Comparison of ENCODE assay signal across 21 cellular contexts in the genomic region with DNA sequence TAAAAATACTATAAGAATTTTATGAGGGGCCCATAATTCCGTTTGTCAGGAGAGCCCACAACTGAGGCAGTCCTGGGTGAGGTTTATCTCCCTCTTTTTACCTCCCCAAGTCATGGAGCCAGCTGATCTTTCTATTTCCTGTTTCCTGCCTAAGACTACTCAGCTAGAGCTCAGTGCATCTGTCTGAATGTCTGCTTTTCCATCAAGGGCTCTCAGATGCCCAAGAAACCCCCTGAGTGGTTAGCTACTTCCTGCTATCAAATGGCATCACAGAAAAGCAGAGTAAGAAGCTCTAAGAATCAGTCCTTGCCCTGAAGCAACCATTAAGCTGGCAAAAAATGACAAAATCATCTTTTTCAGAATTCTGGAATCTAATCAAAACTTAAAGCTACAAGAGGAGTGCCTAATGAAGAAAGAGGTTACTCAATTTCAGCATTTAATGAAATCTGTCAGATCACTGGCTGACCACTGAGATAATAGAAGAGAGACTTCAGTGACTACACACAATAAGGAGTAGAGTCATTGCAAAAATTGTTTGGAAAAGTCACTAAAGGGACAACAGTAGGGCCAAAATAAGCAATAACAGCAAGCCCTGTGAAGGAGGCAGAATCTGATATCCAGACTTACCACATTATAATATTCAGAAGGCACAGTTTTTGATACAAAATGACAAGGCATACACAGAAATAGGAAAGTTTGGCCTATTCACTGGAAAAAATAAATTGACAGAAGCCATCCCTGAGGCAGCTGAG.
DNase-seq lines count a peak whose midpoint lies in the region; ATAC-seq, FAIRE-seq and TF ChIP-seq lines count a peak whose summit lies in the region.
"Had no signal": no experiment of that assay in that cellular context is flagged by ENCODE, and none has a peak within 500 bp of the region (broad histone marks: within the 10 kb centered on the region; RNA-seq: fewer than 3 reads in every experiment).

No MANE protein-coding gene starts in this region.

- H3K4me3 Mint-ChIP-seq in stimulated activated naive CD8-positive, alpha-beta T cell treated with anti-CD3 and anti-CD28 coated beads, Interleukin-15, amount 100 ng/mL, for 72 hours: no peak overlapping the region
- H3K4me3 Mint-ChIP-seq: H9 had no signal

- no TSS peak for BruUV-seq in K562 (replicated peaks; lab: Mats Ljungman, UMichigan)

- no peak overlapping the region for H3K9ac ChIP-seq in MM.1S (ENCODE audit: low read length)
- H3K9ac ChIP-seq in K562 (ENCODE audit: insufficient read depth in 1 of 2, low read depth in 2 of 2, low read length in 2 of 2): no peak overlapping the region
- H3K9ac ChIP-seq: SK-N-SH had no signal

- H2AFZ ChIP-seq in MM.1S (ENCODE audit: low read length) (peak overlapping the region; percentile 22; the same call in 1 of the 2 replicates), K562 (ENCODE audit: low read depth, low read length) (no peak overlapping the region)

- H3K27ac ChIP-seq in MM.1S (ENCODE audit: low read length) (peak overlapping the region; percentile 30; the same call in 1 of the 2 replicates), K562 (ENCODE audit: extremely low read depth, low read depth, low read length) (no peak overlapping the region)
- H3K27ac ChIP-seq: Peyer's patch had no signal

- H3K27me3 ChIP-seq in MM.1S (replicated peaks; ENCODE audit: insufficient read depth, low read length): no peaks in the 10 kb centered on the region
- no peaks in the 10 kb centered on the region for H3K27me3 ChIP-seq in K562 (ENCODE audit: control insufficient read depth in 2 of 2, insufficient read depth in 2 of 2, low read length in 2 of 2)
- H3K27me3 ChIP-seq: MG63, Peyer's patch had no signal

- peaks cover 35 to 37% of the 10 kb centered on the region in 2 donors for H3K9me3 Mint-ChIP-seq in stimulated activated naive CD8-positive, alpha-beta T cell treated with anti-CD3 and anti-CD28 coated beads, Interleukin-15, amount 100 ng/mL, for 72 hours

- TF ChIP-seq EP300 in K562 (IDR thresholded peaks at IDR 0.05; ENCODE audit: low read length): no peak

- H3K4me3 ChIP-seq in MM.1S (ENCODE audit: low read length) (no peak overlapping the region), K562 (no peak overlapping the region)
- H3K4me3 ChIP-seq: MG63, Peyer's patch had no signal

- H3K9me3 ChIP-seq in MM.1S (replicated peaks; ENCODE audit: insufficient read depth, low read length) (no peaks in the 10 kb centered on the region), K562 (replicated peaks; ENCODE audit: control insufficient read depth, insufficient read depth, low read depth, low read length) (no peaks in the 10 kb centered on the region)
- H3K9me3 ChIP-seq: Peyer's patch had no signal

- DNase-seq in stimulated activated naive CD8-positive, alpha-beta T cell treated with anti-CD3 and anti-CD28 coated beads, Interleukin-15, amount 100 ng/mL, for 72 hours: peak in 1 of 2 donors; percentile 11
- no peak for DNase-seq in stimulated activated naive CD8-positive, alpha-beta T cell treated with anti-CD3 and anti-CD28 coated beads, Interleukin-15, Interleukin-2, amounts not matched to agents 100 U/mL and 50 U/mL, for 24 hours
- DNase-seq in MM.1S (peak; percentile 60), K562 (ENCODE audit: extremely low read depth in 1 of 4, low spot score in 3 of 4) (no peak), DMS79 (lab: John Stamatoyannopoulos, UW) (no peak), frontal cortex (ENCODE audit: low spot score in 2 of 2) (no peak), NCI-H345 treated with DMSO at 0.1 percent for 48 hours (lab: John Stamatoyannopoulos, UW; ENCODE audit: unreplicated experiment) (no peak), DMS79 treated with DMSO at 0.1 percent for 48 hours (lab: John Stamatoyannopoulos, UW) (no peak)
- DNase-seq: AML-193; CD4-positive, alpha-beta memory T cell; H9; MG63; NCI-H1105; NCI-H1694 treated with DMSO at 0.1 percent for 48 hours; NCI-H2171; NCI-H510A; NCI-H82; Peyer's patch; Right ventricle myocardium superior; SK-N-SH had no signal

- 0% methylated on average over 1 of the region's 1 CpG for WGBS in K562 (ENCODE audit: insufficient coverage, low coverage, missing lambda C conversion rate)

- POLR2A ChIA-PET in K562 (lab: Yijun Ruan, JAX): interaction anchor here (0.6 to 1.1 kb wide), 3 partner anchors 12 to 680 kb away, joined by 3 to 4 read pairs (median 4); no protein-coding TSS in a partner anchor

- H3K27me3 Mint-ChIP-seq in stimulated activated naive CD8-positive, alpha-beta T cell treated with anti-CD3 and anti-CD28 coated beads, Interleukin-15, amount 100 ng/mL, for 72 hours: no peaks in the 10 kb centered on the region
- H3K27me3 Mint-ChIP-seq: CD4-positive, alpha-beta memory T cell had no signal

- in situ Hi-C loops in K562 (cut with MboI): no loop called here

- TF ChIP-seq POLR2A in K562 (conservative IDR thresholded peaks at IDR 0.05): no peak

- H3K27ac Mint-ChIP-seq in stimulated activated naive CD8-positive, alpha-beta T cell treated with anti-CD3 and anti-CD28 coated beads, Interleukin-15, amount 100 ng/mL, for 72 hours: peak overlapping the region in 1 of 2 donors; percentile 20
- H3K27ac Mint-ChIP-seq: CD4-positive, alpha-beta memory T cell; H9 had no signal

- no peaks in the 10 kb centered on the region for H3K9me1 ChIP-seq in K562 (ENCODE audit: control insufficient read depth, insufficient read depth, low read length)

- TF ChIP-seq RAD21 in K562 (CRISPR knock-in tag; conservative IDR thresholded peaks at IDR 0.05 in 1 of 2, IDR thresholded peaks at IDR 0.05 in 1 of 2): no peak

- no peaks in the 10 kb centered on the region; the same call in 1 of the 2 replicates for H3F3A ChIP-seq in MM.1S (ENCODE audit: insufficient read depth, low read length)

- CTCF ChIA-PET in K562 (lab: Yijun Ruan, JAX; ENCODE audit: low intra/inter-chr PET ratio): interaction anchor here (0.5 kb wide), 1 partner anchor 453 kb away, joined by 5 read pairs; no protein-coding TSS in a partner anchor

- H3K9me2 ChIP-seq in MM.1S (replicated peaks; ENCODE audit: insufficient read depth, low read length): no peaks in the 10 kb centered on the region
- H3K9me2 ChIP-seq: SK-N-SH had no signal

- no peaks in the 10 kb centered on the region for H4K20me1 ChIP-seq in MM.1S (ENCODE audit: insufficient read depth, low read length)
- no peaks in the 10 kb centered on the region for H4K20me1 ChIP-seq in K562 (replicated peaks; ENCODE audit: control insufficient read depth, insufficient read depth, low read length)

- H3K79me2 ChIP-seq in MM.1S (ENCODE audit: low read length): no peaks in the 10 kb centered on the region
- H3K79me2 ChIP-seq in K562 (ENCODE audit: control insufficient read depth, insufficient read depth, low read length): no peaks in the 10 kb centered on the region

- H3K4me1 Mint-ChIP-seq in stimulated activated naive CD8-positive, alpha-beta T cell treated with anti-CD3 and anti-CD28 coated beads, Interleukin-15, amount 100 ng/mL, for 72 hours: peaks cover 9% of the 10 kb centered on the region
- H3K4me1 Mint-ChIP-seq: CD4-positive, alpha-beta memory T cell had no signal

- H3K4me1 ChIP-seq in MM.1S (ENCODE audit: low read length): peaks cover 14% of the 10 kb centered on the region
- no peaks in the 10 kb centered on the region for H3K4me1 ChIP-seq in K562 (replicated peaks in 1 of 2; ENCODE audit: control insufficient read depth in 2 of 2, insufficient read depth in 2 of 2, low read length in 2 of 2)
- H3K4me1 ChIP-seq: Peyer's patch had no signal

- H3K4me2 ChIP-seq in MM.1S (ENCODE audit: low read depth, low read length) (peak overlapping the region; percentile 19; the same call in 1 of the 2 replicates), K562 (ENCODE audit: insufficient read depth, low read length) (no peak overlapping the region)
- H3K4me2 ChIP-seq: SK-N-SH had no signal

- intact Hi-C loops in K562 (cut with micrococcal nuclease): no loop called here

- H3K36me3 ChIP-seq in MM.1S (replicated peaks; ENCODE audit: insufficient read depth, low read length): no peaks in the 10 kb centered on the region
- H3K36me3 ChIP-seq in K562 (ENCODE audit: control insufficient read depth, insufficient read depth, low read length): no peaks in the 10 kb centered on the region
- H3K36me3 ChIP-seq: Peyer's patch had no signal

- no peak for FAIRE-seq in K562 (lab: Jason Lieb, UNC)
- FAIRE-seq in frontal cortex (lab: Jason Lieb, UNC): no peak
- FAIRE-seq: A204.1 had no signal

- no peak for TF ChIP-seq CTCF in MM.1S (IDR thresholded peaks at IDR 0.05; ENCODE audit: low read length)
- TF ChIP-seq CTCF in K562 (IDR thresholded peaks at IDR 0.05 in 2 of 3, conservative IDR thresholded peaks at IDR 0.05 in 1 of 3; ENCODE audit: insufficient read depth in 2 of 3, low read depth in 1 of 3, low read length in 3 of 3): no peak

- ATAC-seq in stimulated activated naive CD8-positive, alpha-beta T cell treated with anti-CD3 and anti-CD28 coated beads, Interleukin-15, amount 100 ng/mL, for 72 hours: peak; percentile 72
- no peak for ATAC-seq in stimulated activated naive CD8-positive, alpha-beta T cell treated with anti-CD3 and anti-CD28 coated beads, Interleukin-15, Interleukin-2, amounts not matched to agents 100 U/mL and 50 U/mL, for 24 hours
- ATAC-seq in K562: no peak

TF ChIP-seq in K562, 482 proteins besides CTCF, POLR2A, EP300 and RAD21:
- TF ChIP-seq L3MBTL2 (IDR thresholded peaks at IDR 0.05) (no peak), HDAC3 (IDR thresholded peaks at IDR 0.05; ENCODE audit: borderline replicate concordance, partially characterized antibody) (no peak), PCBP2 (IDR thresholded peaks at IDR 0.05; ENCODE audit: low read depth, low read length, poor library complexity, severe bottlenecking) (no peak), ZNF175 (CRISPR knock-in tag; IDR thresholded peaks at IDR 0.05; ENCODE audit: low read depth) (peak; percentile 99), NR2C2 (CRISPR knock-in tag; IDR thresholded peaks at IDR 0.05) (no peak), NR2C2 (tag; IDR thresholded peaks at IDR 0.05) (no peak)
